Comparison of ENCODE assay signal across 13 cellular contexts in genomic region chr20:60009826-60010616, GRCh38. TPM values are rescaled to one million over a fixed set of nuclear protein-coding genes. Genes with fewer than 3 reads are reported as not detected.
DNase-seq lines count a peak whose midpoint lies in the region; ATAC-seq, FAIRE-seq and TF ChIP-seq lines count a peak whose summit lies in the region.
"Had no signal": no experiment of that assay in that cellular context is flagged by ENCODE, and none has a peak within 500 bp of the region (broad histone marks: within the 10 kb centered on the region; RNA-seq: fewer than 3 reads in every experiment).

No MANE protein-coding gene starts in this region.

- DNase-seq in ELF-1 (ENCODE audit: low read depth, low spot score) (peak; percentile 36), HTR-8/SVneo (ENCODE audit: insufficient read length, low spot score) (no peak), astrocyte (ENCODE audit: low read depth) (no peak), midbrain (lab: John Stamatoyannopoulos, UW) (peak; percentile 41), amygdala (lab: John Stamatoyannopoulos, UW) (no peak), thyroid gland (no peak)
- DNase-seq in activated naive CD4-positive, alpha-beta T cell treated with anti-CD3 and anti-CD28 coated beads, Interleukin-2, amount 50 U/mL, for 72 hours (ENCODE audit: low spot score in 2 of 2), result no peak
- DNase-seq: activated CD4-positive, alpha-beta T cell treated with anti-CD3 and anti-CD28 coated beads, Interleukin-2, amount 10 ng/mL, durations not matched to agents 24 days and 14 days; DMS153; esophagus squamous epithelium had no signal

- no peaks in the 10 kb centered on the region for H3K9me3 Mint-ChIP-seq in astrocyte (ENCODE audit: unreplicated experiment)
- H3K9me3 Mint-ChIP-seq in activated naive CD4-positive, alpha-beta T cell treated with anti-CD3 and anti-CD28 coated beads, Interleukin-2, amount 50 U/mL, for 72 hours, result no peaks in the 10 kb centered on the region
- H3K9me3 Mint-ChIP-seq: activated CD4-positive, alpha-beta T cell treated with anti-CD3 and anti-CD28 coated beads, Interleukin-2, amount 10 ng/mL, durations not matched to agents 24 days and 14 days; IgD-negative memory B cell had no signal

- no peaks in the 10 kb centered on the region for H4K20me1 ChIP-seq in astrocyte (ENCODE audit: insufficient read depth, low read length)

- no peak for ATAC-seq in HG03342 (IDR thresholded peaks at IDR 0.05; ENCODE audit: unreplicated experiment)
- no peak for ATAC-seq in activated naive CD4-positive, alpha-beta T cell treated with anti-CD3 and anti-CD28 coated beads, Interleukin-2, amount 50 U/mL, for 72 hours

- H3K79me2 ChIP-seq in astrocyte (ENCODE audit: insufficient read depth, low read length), result no peaks in the 10 kb centered on the region

- TF ChIP-seq CTCF in astrocyte (IDR thresholded peaks at IDR 0.05; ENCODE audit: insufficient read depth, low read depth, low read length), result no peak
- no peak for TF ChIP-seq CTCF in thyroid gland (IDR thresholded peaks at IDR 0.05)

- no peaks in the 10 kb centered on the region for H3K36me3 Mint-ChIP-seq in astrocyte (ENCODE audit: low read depth, unreplicated experiment)
- H3K36me3 Mint-ChIP-seq in activated naive CD4-positive, alpha-beta T cell treated with anti-CD3 and anti-CD28 coated beads, Interleukin-2, amount 50 U/mL, for 72 hours, result no peaks in the 10 kb centered on the region

- peak; percentile 66 for FAIRE-seq in HTR-8/SVneo (lab: Jason Lieb, UNC)
- FAIRE-seq in astrocyte (lab: Jason Lieb, UNC), result no peak

- H3K4me1 ChIP-seq in astrocyte (ENCODE audit: insufficient read depth, low read length) (no peaks in the 10 kb centered on the region), thyroid gland (no peaks in the 10 kb centered on the region)

- peaks cover 28% of the 10 kb centered on the region for H3K4me1 Mint-ChIP-seq in astrocyte (ENCODE audit: low read depth, unreplicated experiment)

- H3K9me3 ChIP-seq in astrocyte (ENCODE audit: insufficient read depth, low read depth, low read length) (no peaks in the 10 kb centered on the region), thyroid gland (no peaks in the 10 kb centered on the region)
- H3K9me3 ChIP-seq: esophagus squamous epithelium had no signal

- no peak overlapping the region for H2AFZ ChIP-seq in astrocyte (ENCODE audit: low read depth, low read length)

- H3K4me3 Mint-ChIP-seq in astrocyte (ENCODE audit: unreplicated experiment), result no peak overlapping the region
- H3K4me3 Mint-ChIP-seq: activated CD4-positive, alpha-beta T cell treated with anti-CD3 and anti-CD28 coated beads, Interleukin-2, amount 10 ng/mL, durations not matched to agents 24 days and 14 days; IgD-negative memory B cell had no signal

- intact Hi-C loops in thyroid gland (cut with DNase I), result no loop called here

- H3K4me3 ChIP-seq in astrocyte (ENCODE audit: insufficient read depth, low read depth, low read length) (no peak overlapping the region), thyroid gland (replicated peaks in 1 of 3) (no peak overlapping the region)
- H3K4me3 ChIP-seq: esophagus squamous epithelium had no signal

- H3K27ac Mint-ChIP-seq in astrocyte (ENCODE audit: unreplicated experiment), result peak overlapping the region; percentile 51
- H3K27ac Mint-ChIP-seq in activated naive CD4-positive, alpha-beta T cell treated with anti-CD3 and anti-CD28 coated beads, Interleukin-2, amount 50 U/mL, for 72 hours, result no peak overlapping the region
- H3K27ac Mint-ChIP-seq: activated CD4-positive, alpha-beta T cell treated with anti-CD3 and anti-CD28 coated beads, Interleukin-2, amount 10 ng/mL, durations not matched to agents 24 days and 14 days had no signal

- no peak overlapping the region for H3K4me2 ChIP-seq in astrocyte (ENCODE audit: low read length)

- no peak for TF ChIP-seq POLR2A in thyroid gland (IDR thresholded peaks at IDR 0.05)

- 88 to 90% methylated on average over 14 of the region's 14 CpGs for WGBS in thyroid gland, 2 donors

- no peaks in the 10 kb centered on the region for H3K36me3 ChIP-seq in astrocyte (ENCODE audit: insufficient read depth, low read length)
- no peaks in the 10 kb centered on the region for H3K36me3 ChIP-seq in thyroid gland
- H3K36me3 ChIP-seq: esophagus squamous epithelium had no signal

- no peak overlapping the region for H3K9ac ChIP-seq in astrocyte (ENCODE audit: low read length)

- peaks cover 7% of the 10 kb centered on the region for H3K27me3 Mint-ChIP-seq in astrocyte (ENCODE audit: low read depth, unreplicated experiment)

- H3K27me3 ChIP-seq in astrocyte (ENCODE audit: insufficient read depth, low read length), result no peaks in the 10 kb centered on the region
- no peaks in the 10 kb centered on the region for H3K27me3 ChIP-seq in thyroid gland
- H3K27me3 ChIP-seq: esophagus squamous epithelium had no signal

- no peak overlapping the region for H3K27ac ChIP-seq in astrocyte (ENCODE audit: low read depth, low read length)
- H3K27ac ChIP-seq in thyroid gland, result no peak overlapping the region
- H3K27ac ChIP-seq: esophagus squamous epithelium had no signal

RNA-seq across cellular contexts. Expression of gene CDH26, which starts 51.8 kb away (rescaled TPM):
- total RNA-seq in astrocyte (0.17 and 0.34 TPM in 2 replicates), thyroid gland (1 to 10 TPM in 3 of 4 donors, under 1 TPM in 1; 0.56 to 2.5 (median 1.5) TPM)
- total RNA-seq in activated naive CD4-positive, alpha-beta T cell treated with anti-CD3 and anti-CD28 coated beads, Interleukin-2, amount 50 U/mL, for 72 hours, result 1 to 10 TPM; 1.6 to 1.7 TPM
- total RNA-seq: RPMI7951 had no signal

Comparison
In these comparisons a context has a peak if more than half of its experiments do, and no peak if none do; other contexts are left out.
1. DNase-seq: peak in ELF-1 (single experiment) and midbrain (single experiment); none in HTR-8/SVneo (single experiment), astrocyte (single experiment), amygdala (0 of 56), activated naive CD4-positive, alpha-beta T cell treated with anti-CD3 and anti-CD28 coated beads, Interleukin-2, amount 50 U/mL, for 72 hours (0 of 2) and thyroid gland (0 of 2).